Comparison of ENCODE assay signal across 29 cellular contexts in the genomic region with DNA sequence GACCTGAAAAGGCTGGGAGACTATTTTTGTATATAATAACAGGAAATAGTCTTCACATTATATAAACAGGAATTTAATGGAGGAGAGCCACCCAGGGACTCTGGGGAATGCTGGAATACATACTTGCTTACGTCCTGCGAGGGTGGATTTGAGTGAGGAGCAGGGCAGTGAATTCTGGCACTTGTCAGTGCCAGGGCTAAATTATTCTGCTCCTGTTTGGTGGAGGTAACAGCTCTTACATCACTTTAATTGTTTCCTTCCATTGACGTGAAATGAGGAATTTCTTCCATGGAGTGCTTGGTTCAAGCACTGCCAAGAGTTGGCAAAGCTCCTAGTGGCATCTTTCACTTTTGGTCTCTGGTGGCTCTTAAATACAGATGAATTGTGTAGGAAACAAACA.
DNase-seq lines count a peak whose midpoint lies in the region; ATAC-seq and TF ChIP-seq lines count a peak whose summit lies in the region.
"Had no signal": no experiment of that assay in that cellular context is flagged by ENCODE, and none has a peak within 500 bp of the region (broad histone marks: within the 10 kb centered on the region; RNA-seq: fewer than 3 reads in every experiment).

No MANE protein-coding gene starts in this region.

- TF ChIP-seq CTCF in A673 (conservative IDR thresholded peaks at IDR 0.05; ENCODE audit: low read depth, low read length): no peak

- POLR2A ChIA-PET in A673 (lab: Charles Lee; ENCODE audit: low non-redundant PET): no interaction called here

- DNase-seq in A673 (ENCODE audit: low spot score): peak; percentile 7
- peak; percentile 3 for DNase-seq in NCI-H226
- peak; percentile 25 to 57 for DNase-seq in dermis microvascular lymphatic vessel endothelial cell (ENCODE audit: low read depth in 2 of 2)
- DNase-seq in lung microvascular endothelial cell (ENCODE audit: low read depth in 2 of 2): peak; percentile 20 to 53
- no peak for DNase-seq in COLO668 (lab: John Stamatoyannopoulos, UW; ENCODE audit: unreplicated experiment)
- no peak for DNase-seq in effector CD4-positive, alpha-beta T cell
- no peak for DNase-seq in RPMI8226
- DNase-seq: activated CD4-positive, alpha-beta T cell treated with anti-CD3 and anti-CD28 coated beads, Interleukin-2, amount 10 ng/mL, durations not matched to agents 24 days and 14 days; activated CD8-positive, alpha-beta memory T cell treated with anti-CD3 and anti-CD28 coated beads for 24 hours; activated effector memory CD4-positive, alpha-beta T cell treated with Interleukin-2 at 50 U/mL for 16 hours; activated T-cell treated with anti-CD3 and anti-CD28 coated beads for 4 hours; central memory CD4-positive, alpha-beta T cell; gastrocnemius medialis; H9; hippocampal formation; immature natural killer cell; KG1; MM.1S; NCI-H2029; NCI-H345; NCI-H69; stimulated activated naive CD8-positive, alpha-beta T cell treated with anti-CD3 and anti-CD28 coated beads, Interleukin-15, Interleukin-2, amounts not matched to agents 100 U/mL and 50 U/mL, for 24 hours had no signal

- H3K27ac ChIP-seq in A673 (ENCODE audit: low read depth, low read length, poor library complexity, severe bottlenecking): no peak overlapping the region
- H3K27ac ChIP-seq: BLaER1 treated with 17β-estradiol and CSF1 and Interleukin-3, amounts not matched to agents 10 nM and 100 nM; esophagus muscularis mucosa; gastrocnemius medialis; HL-60; right atrium auricular region had no signal

- H3K9me3 ChIP-seq in A673 (ENCODE audit: low read depth, low read length, poor library complexity, severe bottlenecking): no peaks in the 10 kb centered on the region
- H3K9me3 ChIP-seq: esophagus muscularis mucosa, gastrocnemius medialis, right atrium auricular region had no signal

- H3K36me3 ChIP-seq in A673 (ENCODE audit: insufficient read depth, low read length, poor library complexity, severe bottlenecking): no peaks in the 10 kb centered on the region
- H3K36me3 ChIP-seq: BLaER1 treated with 17β-estradiol and CSF1 and Interleukin-3, amounts not matched to agents 10 nM and 100 nM; esophagus muscularis mucosa; gastrocnemius medialis; right atrium auricular region had no signal

- intact Hi-C loops in A673 (cut with micrococcal nuclease; ENCODE audit: unreplicated experiment): no loop called here

- no peaks in the 10 kb centered on the region for H3K27me3 ChIP-seq in A673 (replicated peaks; ENCODE audit: insufficient read depth, low read depth, low read length, poor library complexity)
- H3K27me3 ChIP-seq: BLaER1 treated with 17β-estradiol and CSF1 and Interleukin-3, amounts not matched to agents 10 nM and 100 nM; gastrocnemius medialis; right atrium auricular region had no signal

- H3K4me3 ChIP-seq in A673 (ENCODE audit: low read depth, low read length, poor library complexity, severe bottlenecking): no peak overlapping the region
- H3K4me3 ChIP-seq: BLaER1 treated with 17β-estradiol and CSF1 and Interleukin-3, amounts not matched to agents 10 nM and 100 nM; esophagus muscularis mucosa; gastrocnemius medialis; right atrium auricular region; smooth muscle cell had no signal

- CTCF ChIA-PET in A673 (lab: Charles Lee): no interaction called here

- ATAC-seq in GM18511 (IDR thresholded peaks at IDR 0.05; ENCODE audit: unreplicated experiment): no peak
- ATAC-seq: gastrocnemius medialis; Panc1; stimulated activated naive CD8-positive, alpha-beta T cell treated with anti-CD3 and anti-CD28 coated beads, Interleukin-15, Interleukin-2, amounts not matched to agents 100 U/mL and 50 U/mL, for 24 hours had no signal

- BruUV-seq in A673 (replicated peaks; lab: Mats Ljungman, UMichigan): no TSS peak

- H3K4me1 ChIP-seq in A673 (ENCODE audit: insufficient read depth, low read length, poor library complexity, severe bottlenecking): no peaks in the 10 kb centered on the region
- H3K4me1 ChIP-seq: BLaER1 treated with 17β-estradiol and CSF1 and Interleukin-3, amounts not matched to agents 10 nM and 100 nM; esophagus muscularis mucosa; gastrocnemius medialis had no signal

Comparison
In these comparisons a context has a peak if more than half of its experiments do, and no peak if none do; other contexts are left out.
1. DNase-seq: peak in A673 (single experiment), NCI-H226 (single experiment), dermis microvascular lymphatic vessel endothelial cell (2 of 2) and lung microvascular endothelial cell (2 of 2); none in COLO668 (single experiment), effector CD4-positive, alpha-beta T cell (single experiment) and RPMI8226 (single experiment).